Comparison of ENCODE assay signal across 1 cellular context in the genomic region with DNA sequence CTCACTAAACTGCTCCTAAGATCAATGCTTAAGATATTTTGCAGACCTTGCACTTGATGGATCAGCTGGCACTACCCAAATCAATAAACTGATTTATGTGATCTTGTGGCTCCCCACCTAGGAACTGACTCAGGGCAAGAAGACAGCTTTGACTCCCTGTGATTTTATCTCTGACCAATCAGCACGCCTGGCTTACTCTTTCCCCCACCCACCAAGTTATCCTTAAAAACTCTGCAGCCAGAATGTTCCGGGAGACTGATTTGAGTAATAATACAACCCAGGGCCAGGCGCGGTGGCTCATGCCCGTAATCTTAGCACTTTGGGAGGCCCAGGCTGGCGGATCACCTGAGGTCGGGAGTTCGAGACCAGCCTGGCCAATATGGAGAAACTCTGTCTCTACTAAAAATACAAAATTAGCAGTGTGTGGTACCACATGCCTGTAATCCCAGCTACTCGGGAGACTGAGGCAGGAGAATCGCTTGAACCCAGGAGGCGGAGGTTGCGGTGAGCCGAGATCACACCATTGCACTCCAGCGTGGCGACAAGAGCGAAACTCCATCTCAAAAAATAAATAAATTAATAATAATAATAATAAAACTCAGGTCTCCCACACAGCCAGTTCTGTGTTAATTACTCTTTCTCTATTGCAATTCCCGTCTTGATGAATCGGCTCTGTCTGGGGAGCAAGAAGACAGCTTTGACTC.
TF ChIP-seq lines count a peak whose summit lies in the region.

No MANE protein-coding gene starts in this region.

TF ChIP-seq in endothelial cell of umbilical vein, 7 proteins besides CTCF, POLR2A, EP300 and RAD21 (continued from another document):
- TF ChIP-seq, protein P1, sequence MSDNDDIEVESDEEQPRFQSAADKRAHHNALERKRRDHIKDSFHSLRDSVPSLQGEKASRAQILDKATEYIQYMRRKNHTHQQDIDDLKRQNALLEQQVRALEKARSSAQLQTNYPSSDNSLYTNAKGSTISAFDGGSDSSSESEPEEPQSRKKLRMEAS (IDR thresholded peaks at IDR 0.05; ENCODE audit: insufficient read depth, insufficient read length): no peak
- TF ChIP-seq EZH2 (IDR thresholded peaks at IDR 0.05; ENCODE audit: borderline replicate concordance, low read depth, low read length, severe bottlenecking): no peak
